ENCODE assay signal across 22 cellular contexts in genomic region chr20:62466806-62467537, GRCh38. TPM values are rescaled to one million over a fixed set of nuclear protein-coding genes. Genes with fewer than 3 reads are reported as not detected.
"Had no signal": no experiment of that assay in that cellular context is flagged by ENCODE, and none has a peak within 500 bp of the region (broad histone marks: within the 10 kb centered on the region; RNA-seq: fewer than 3 reads in every experiment).

No MANE protein-coding gene starts in this region.

- H3K27ac ChIP-seq: brain microvascular endothelial cell, PC-9, SJCRH30 had no signal

- H3K4me2 ChIP-seq: PC-9 had no signal

- H3K36me3 ChIP-seq: brain microvascular endothelial cell, SJCRH30 had no signal

- ATAC-seq: activated CD4-positive, CD25-positive, alpha-beta regulatory T cell treated with anti-CD3 and anti-CD28 coated beads, Interleukin-2, amount 50 U/mL, for 24 hours; activated CD8-positive, alpha-beta T cell treated with anti-CD3 and anti-CD28 coated beads, Interleukin-2, amount 10 ng/mL, durations not matched to agents 7 days and 5 days had no signal

- H3K4me1 ChIP-seq: SJCRH30 had no signal

- H3K4me3 ChIP-seq: PC-9, SJCRH30 had no signal

- H3K9me3 ChIP-seq: SJCRH30 had no signal

- DNase-seq: activated CD4-positive, alpha-beta T cell treated with anti-CD3 and anti-CD28 coated beads for 48 hours; activated CD4-positive, alpha-beta T cell treated with anti-CD3 and anti-CD28 coated beads, Interleukin-2, amount 50 U/mL, for 4 hours; activated CD8-positive, alpha-beta memory T cell treated with anti-CD3 and anti-CD28 coated beads, Interleukin-2, amount 50 U/mL, for 48 hours; activated CD8-positive, alpha-beta T cell treated with anti-CD3 and anti-CD28 coated beads, Interleukin-2, amount 10 ng/mL, durations not matched to agents 7 days and 5 days; activated T-cell treated with anti-CD3 and anti-CD28 coated beads, Interleukin-2, amount 50 U/mL, for 1 hour; amygdala; brain microvascular endothelial cell; Karpas-422; MM.1S; NCI-H1105; NCI-H1436; NCI-H187; NCI-H2081; NCI-H446; NCI-H524; PC-9; Right ventricle myocardium superior; RPMI8226; SJCRH30 had no signal

- H2AFZ ChIP-seq: PC-9 had no signal

RNA-seq across cellular contexts. Expression of gene GATA5, which starts 8.8 kb away (rescaled TPM):
- total RNA-seq: activated CD8-positive, alpha-beta T cell treated with anti-CD3 and anti-CD28 coated beads, Interleukin-2, amount 10 ng/mL, durations not matched to agents 7 days and 5 days; cerebellum; SJCRH30 had no signal

RNA-seq across cellular contexts. Expression of gene RBBP8NL, which starts 39.6 kb away (rescaled TPM):
- total RNA-seq: activated CD8-positive, alpha-beta T cell treated with anti-CD3 and anti-CD28 coated beads, Interleukin-2, amount 10 ng/mL, durations not matched to agents 7 days and 5 days; cardiac septum; cerebellum; Right ventricle myocardium superior; SJCRH30 had no signal
